ENCODE assay signal across 20 cellular contexts in genomic region chr13:112764864-112765561, GRCh38.
"Had no signal": no experiment of that assay in that cellular context is flagged by ENCODE, and none has a peak within 500 bp of the region (broad histone marks: within the 10 kb centered on the region; RNA-seq: fewer than 3 reads in every experiment).

No MANE protein-coding gene starts in this region.

- H3K27me3 ChIP-seq: brain microvascular endothelial cell, colonic mucosa, pancreas, sigmoid colon, stomach, uterus had no signal

- H3K27ac ChIP-seq: brain microvascular endothelial cell, colonic mucosa, foreskin keratinocyte, pancreas, sigmoid colon, stomach, thoracic aorta, uterus had no signal

- DNase-seq: activated CD4-positive, alpha-beta T cell treated with anti-CD3 and anti-CD28 coated beads, Interleukin-2, amount 10 ng/mL, durations not matched to agents 24 days and 14 days; activated CD8-positive, alpha-beta T cell treated with anti-CD3 and anti-CD28 coated beads for 36 hours; activated effector memory CD4-positive, alpha-beta T cell treated with Interleukin-2 at 50 U/mL for 16 hours; activated naive CD4-positive, alpha-beta T cell treated with anti-CD3 and anti-CD28 coated beads, Interleukin-2, amount 10 ng/mL, durations not matched to agents 7 days and 5 days; activated T-cell treated with anti-CD3 and anti-CD28 coated beads, Interleukin-2, amount 50 U/mL, for 1 hour; brain microvascular endothelial cell; colonic mucosa; foreskin keratinocyte; islet precursor cell; mesenchymal stem cell; mucosa of descending colon; naive thymus-derived CD4-positive, alpha-beta T cell; pancreas; sigmoid colon; stimulated activated CD4-positive, alpha-beta T cell treated with anti-CD3 and anti-CD28 coated beads, Interleukin-4, amount 100 ng/mL, for 24 hours; stomach; T1000; uterus had no signal

- H3K36me3 ChIP-seq: brain microvascular endothelial cell, colonic mucosa, pancreas, sigmoid colon, stomach, thoracic aorta, uterus had no signal

- H3K9me3 ChIP-seq: colonic mucosa, mucosa of descending colon, pancreas, sigmoid colon, stomach, thoracic aorta, uterus had no signal

- H3K4me1 ChIP-seq: colonic mucosa, foreskin keratinocyte, pancreas, sigmoid colon, uterus had no signal

- ATAC-seq: activated CD8-positive, alpha-beta T cell treated with anti-CD3 and anti-CD28 coated beads for 36 hours; foreskin keratinocyte; mucosa of descending colon; naive thymus-derived CD4-positive, alpha-beta T cell; pancreas; stimulated activated effector memory CD8-positive, alpha-beta T cell treated with anti-CD3 and anti-CD28 coated beads, Interleukin-12 subunit alpha, Interleukin-12 subunit beta, amount 100 ng/mL, for 72 hours had no signal

- H3K4me3 ChIP-seq: colonic mucosa, mucosa of descending colon, pancreas, sigmoid colon, stomach, thoracic aorta, uterus had no signal
